In the genomic region with DNA sequence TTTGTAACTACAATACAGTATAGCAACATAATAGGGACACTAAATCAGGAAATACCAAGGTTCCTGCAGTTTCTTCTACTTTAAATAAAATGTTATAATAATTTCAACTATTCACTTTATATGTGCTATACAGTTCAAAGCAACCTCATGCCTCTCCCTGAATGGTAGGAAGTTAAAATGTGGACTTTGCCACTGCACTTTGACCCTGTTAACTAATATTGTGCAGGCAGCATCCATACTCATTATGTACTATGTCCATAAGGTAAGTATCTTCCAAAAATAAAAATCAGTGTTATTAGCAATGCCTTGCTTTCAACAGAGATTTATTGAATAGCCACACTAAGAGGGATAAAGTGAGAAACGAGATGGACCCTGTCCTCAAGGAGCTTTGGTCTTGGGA, we compare ENCODE assay signal across 27 cellular contexts. TPM values are rescaled to one million over a fixed set of nuclear protein-coding genes. Genes with fewer than 3 reads are reported as not detected.
"Had no signal": no experiment of that assay in that cellular context is flagged by ENCODE, and none has a peak within 500 bp of the region (broad histone marks: within the 10 kb centered on the region; RNA-seq: fewer than 3 reads in every experiment).

No MANE protein-coding gene starts in this region.

- H3K36me3 ChIP-seq: colonic mucosa, esophagus squamous epithelium, gastrocnemius medialis, heart right ventricle, lower lobe of right lung had no signal

- H3K4me3 ChIP-seq: colonic mucosa, lower lobe of right lung had no signal

- H3K9me3 ChIP-seq: colonic mucosa, esophagus squamous epithelium, gastrocnemius medialis, heart right ventricle, lower lobe of right lung had no signal

- H3K27me3 ChIP-seq: colonic mucosa, gastrocnemius medialis had no signal

- H3K4me1 ChIP-seq: gastrocnemius medialis had no signal

- ATAC-seq: effector memory CD8-positive, alpha-beta T cell; esophagus mucosa; gastrocnemius medialis; heart right ventricle; left lobe of liver; lower lobe of right lung had no signal

- H3K27ac ChIP-seq: colonic mucosa, epithelial cell of prostate, esophagus squamous epithelium, gastrocnemius medialis, heart right ventricle, lower lobe of right lung had no signal

- DNase-seq: cerebellar nuclear complex; colonic mucosa; cortex of kidney; effector CD8-positive, alpha-beta T cell; effector memory CD8-positive, alpha-beta T cell; endodermal cell; erythroblast; esophagus squamous epithelium; foreskin fibroblast; foreskin melanocyte; gastrocnemius medialis; glutamatergic neuron; head of caudate nucleus; heart right ventricle; hippocampal formation; left cardiac atrium; left ventricle myocardium superior; lower lobe of right lung; mesendoderm; midbrain had no signal

RNA-seq across cellular contexts. Expression of a gene that starts 4.8 kb away (rescaled TPM):
- total RNA-seq: chondrocyte, dermis microvascular lymphatic vessel endothelial cell, endodermal cell, glomerular endothelial cell, lung microvascular endothelial cell had no signal
